In genomic region chr9:105646879-105647594, GRCh38 we compare ENCODE assay signal across 30 cellular contexts. TPM values are rescaled to one million over a fixed set of nuclear protein-coding genes. Genes with fewer than 3 reads are reported as not detected.
DNase-seq lines count a peak whose midpoint lies in the region; ATAC-seq and TF ChIP-seq lines count a peak whose summit lies in the region.
"Had no signal": no experiment of that assay in that cellular context is flagged by ENCODE, and none has a peak within 500 bp of the region (broad histone marks: within the 10 kb centered on the region; RNA-seq: fewer than 3 reads in every experiment).

No MANE protein-coding gene starts in this region.

- no peak overlapping the region for H3K18ac ChIP-seq in H9 (ENCODE audit: insufficient read length, low read depth, low read length)

- WGBS in H9 (ENCODE audit: extremely low coverage, insufficient read length, low lambda C conversion rate): no CpG with 5 or more reads among the region's 7 CpGs
- WGBS in endodermal cell (ENCODE audit: insufficient coverage in 1 of 2, insufficient read length in 1 of 2), 2 experiments: 72 to 94% methylated on average over 2 to 7 of the region's 7 CpGs

- H2AK5ac ChIP-seq in H9 (ENCODE audit: insufficient read length, low read length): no peak overlapping the region

- no peak overlapping the region for H3K4me3 Mint-ChIP-seq in CD8-positive, alpha-beta memory T cell
- H3K4me3 Mint-ChIP-seq in H9 (no peak overlapping the region), endodermal cell (no peak overlapping the region)
- H3K4me3 Mint-ChIP-seq: activated B cell treated with CpG ODN at 0.5 μM for 24 hours; activated naive CD4-positive, alpha-beta T cell treated with anti-CD3 and anti-CD28 coated beads, Interleukin-2, amount 50 U/mL, for 24 hours; activated T-helper 17 cell treated with anti-CD3 and anti-CD28 coated beads, Interleukin-2, amount 50 U/mL, for 72 hours; nephron progenitor cell had no signal

- no peaks in the 10 kb centered on the region for H3K23me2 ChIP-seq in H9 (ENCODE audit: insufficient read length, low read depth, low read length, poor library complexity, severe bottlenecking)

- DNase-seq in CD8-positive, alpha-beta memory T cell: no peak
- DNase-seq in H9 (no peak), NCI-H345 treated with DMSO at 0.1 percent for 48 hours (lab: John Stamatoyannopoulos, UW; ENCODE audit: unreplicated experiment) (peak; percentile 86), endodermal cell (peak; percentile 59), SHP77 (lab: John Stamatoyannopoulos, UW) (no peak), cerebellar cortex (ENCODE audit: low spot score) (no peak)
- DNase-seq: ACHN; activated B cell treated with CpG ODN at 0.5 μM for 24 hours; activated CD4-positive, alpha-beta T cell treated with anti-CD3 and anti-CD28 coated beads, Interleukin-2, amount 50 U/mL, for 4 hours; amygdala; colonic mucosa; foreskin keratinocyte; HCEC 1CT; MV-4-11; NCI-H1694 treated with DMSO at 0.1 percent for 48 hours; NCI-H226; nephron progenitor cell; SHP77 treated with DMSO at 0.1 percent for 48 hours; small intestine; stimulated activated CD4-positive, alpha-beta T cell treated with anti-CD3 and anti-CD28 coated beads, Interleukin-1b, Interleukin-23, amount 100 ng/mL, for 48 hours; T1000 had no signal

- H3K27ac Mint-ChIP-seq in CD8-positive, alpha-beta memory T cell: no peak overlapping the region
- H3K27ac Mint-ChIP-seq in H9 (peak overlapping the region in 1 of 3 experiments; percentile 73; a peak in 3 of 7 replicates), endodermal cell (peak overlapping the region; percentile 20)
- H3K27ac Mint-ChIP-seq: activated B cell treated with CpG ODN at 0.5 μM for 24 hours; activated naive CD4-positive, alpha-beta T cell treated with anti-CD3 and anti-CD28 coated beads, Interleukin-2, amount 50 U/mL, for 24 hours; activated T-helper 17 cell treated with anti-CD3 and anti-CD28 coated beads, Interleukin-2, amount 50 U/mL, for 72 hours; nephron progenitor cell had no signal

- no peak overlapping the region for H4K5ac ChIP-seq in H9 (ENCODE audit: insufficient read length, low read depth, low read length)

- no peak overlapping the region for H3T11ph ChIP-seq in H9 (ENCODE audit: low read length)

- no peak overlapping the region for H2BK15ac ChIP-seq in H9 (ENCODE audit: low read depth, low read length)

- no peaks in the 10 kb centered on the region for H3K79me1 ChIP-seq in H9 (ENCODE audit: insufficient read depth, low read depth, low read length, poor library complexity, severe bottlenecking)

- H2BK5ac ChIP-seq in H9 (ENCODE audit: insufficient read length, low read length): no peak overlapping the region

- 0 out of 2 replicates have a peak overlapping the region, but pooled peaks have one; percentile 32 for H3K14ac ChIP-seq in H9 (ENCODE audit: insufficient read depth, low read length)

- no peaks in the 10 kb centered on the region for H3K9me3 Mint-ChIP-seq in CD8-positive, alpha-beta memory T cell
- H3K9me3 Mint-ChIP-seq in H9 (peaks cover under 1 to 5% of the 10 kb centered on the region in 2 experiments; a peak in 3 of 5 replicates), endodermal cell (peaks cover 5% of the 10 kb centered on the region)
- H3K9me3 Mint-ChIP-seq: activated naive CD4-positive, alpha-beta T cell treated with anti-CD3 and anti-CD28 coated beads, Interleukin-2, amount 50 U/mL, for 24 hours; activated T-helper 17 cell treated with anti-CD3 and anti-CD28 coated beads, Interleukin-2, amount 50 U/mL, for 72 hours had no signal

- no peaks in the 10 kb centered on the region for H4K20me1 ChIP-seq in H9 (ENCODE audit: control insufficient read depth, insufficient read depth, insufficient read length)

- TF ChIP-seq CTCF in H9 (conservative IDR thresholded peaks at IDR 0.05) (no peak), endodermal cell (conservative IDR thresholded peaks at IDR 0.05) (no peak)

- H3K27me3 Mint-ChIP-seq in CD8-positive, alpha-beta memory T cell: peaks cover 0 to 1% of the 10 kb centered on the region in 2 donors
- H3K27me3 Mint-ChIP-seq in H9 (ENCODE audit: low read depth) (0 out of 2 replicates have a peak, but pooled peaks cover 1% of the 10 kb centered on the region), endodermal cell (ENCODE audit: insufficient read depth) (peaks cover 89% of the 10 kb centered on the region)
- H3K27me3 Mint-ChIP-seq: activated B cell treated with CpG ODN at 0.5 μM for 24 hours; activated naive CD4-positive, alpha-beta T cell treated with anti-CD3 and anti-CD28 coated beads, Interleukin-2, amount 50 U/mL, for 24 hours; activated T-helper 17 cell treated with anti-CD3 and anti-CD28 coated beads, Interleukin-2, amount 50 U/mL, for 72 hours had no signal

- peak overlapping the region; percentile 51 for H3K27ac ChIP-seq in CD8-positive, alpha-beta memory T cell (ENCODE audit: low read depth, low read length)
- H3K27ac ChIP-seq in H9 (ENCODE audit: insufficient read length, low read depth, low read length) (no peak overlapping the region), endodermal cell (ENCODE audit: low read depth, low read length) (no peak overlapping the region)
- H3K27ac ChIP-seq: colonic mucosa, esophagus muscularis mucosa, foreskin keratinocyte, KMS-11, parathyroid adenoma, tibial nerve had no signal

- no peak overlapping the region for H2BK120ac ChIP-seq in H9 (ENCODE audit: low read depth, low read length, poor library complexity, severe bottlenecking)

- no peak overlapping the region for H3K4me3 ChIP-seq in CD8-positive, alpha-beta memory T cell (ENCODE audit: low read length)
- no peak overlapping the region for H3K4me3 ChIP-seq in endodermal cell (ENCODE audit: low read length)
- H3K4me3 ChIP-seq: colonic mucosa, esophagus muscularis mucosa, lung, tibial nerve had no signal

- H3K9me3 ChIP-seq in CD8-positive, alpha-beta memory T cell (ENCODE audit: low read length): no peaks in the 10 kb centered on the region
- H3K9me3 ChIP-seq in H9 (ENCODE audit: control insufficient read depth, low read depth, low read length) (no peaks in the 10 kb centered on the region), endodermal cell (ENCODE audit: control insufficient read depth, low read length) (peaks cover 13% of the 10 kb centered on the region)
- H3K9me3 ChIP-seq: colonic mucosa had no signal

- H2BK12ac ChIP-seq in H9 (ENCODE audit: insufficient read length, low read depth, low read length): no peak overlapping the region

- H3K9ac ChIP-seq in H9 (ENCODE audit: extremely low read depth, insufficient read length, low read length): no peak overlapping the region
- no peak overlapping the region for H3K9ac ChIP-seq in endodermal cell (ENCODE audit: extremely low read depth, low read length, poor library complexity, severe bottlenecking)
- H3K9ac ChIP-seq: KMS-11, parathyroid adenoma had no signal

- H2BK20ac ChIP-seq in H9 (ENCODE audit: low read depth, low read length, poor library complexity, severe bottlenecking): no peak overlapping the region

- peaks cover 0 to 5% (median 1%) of the 10 kb centered on the region in 3 donors for H3K36me3 Mint-ChIP-seq in CD8-positive, alpha-beta memory T cell
- H3K36me3 Mint-ChIP-seq in H9 (ENCODE audit: insufficient read depth in 1 of 3, low read depth in 3 of 3): peaks cover 0 to under 1% (median 0%) of the 10 kb centered on the region in 3 experiments; a peak in 1 of 7 replicates
- no peaks in the 10 kb centered on the region for H3K36me3 Mint-ChIP-seq in endodermal cell (ENCODE audit: low read depth)

- H3K56ac ChIP-seq in H9 (ENCODE audit: insufficient read length, low read depth, low read length): no peak overlapping the region

- POLR2A ChIA-PET in CD8-positive, alpha-beta memory T cell (lab: Charles Lee): no interaction called here

- no peaks in the 10 kb centered on the region for H3K79me2 ChIP-seq in H9 (ENCODE audit: insufficient read depth, low read length)
- H3K79me2 ChIP-seq: parathyroid adenoma had no signal

- H3K27me3 ChIP-seq in CD8-positive, alpha-beta memory T cell (ENCODE audit: insufficient read depth, low read length, poor library complexity, severe bottlenecking): no peaks in the 10 kb centered on the region
- no peaks in the 10 kb centered on the region for H3K27me3 ChIP-seq in H9 (ENCODE audit: insufficient read depth, low read length)
- H3K27me3 ChIP-seq in endodermal cell (ENCODE audit: control insufficient read depth, insufficient read depth, low read length, poor library complexity, severe bottlenecking): peaks cover 18% of the 10 kb centered on the region
- H3K27me3 ChIP-seq: colonic mucosa, esophagus muscularis mucosa, foreskin keratinocyte, tibial nerve had no signal

- H4K8ac ChIP-seq in H9 (replicated peaks; ENCODE audit: insufficient read length, low read depth, low read length): no peak overlapping the region

- no peak overlapping the region for H4K91ac ChIP-seq in H9 (ENCODE audit: insufficient read length, low read depth, low read length)

- no peaks in the 10 kb centered on the region for H3K4me1 Mint-ChIP-seq in CD8-positive, alpha-beta memory T cell
- H3K4me1 Mint-ChIP-seq in H9: peaks cover 40 to 50% of the 10 kb centered on the region in 2 experiments
- peaks cover 40% of the 10 kb centered on the region for H3K4me1 Mint-ChIP-seq in endodermal cell
- H3K4me1 Mint-ChIP-seq: activated B cell treated with CpG ODN at 0.5 μM for 24 hours; activated naive CD4-positive, alpha-beta T cell treated with anti-CD3 and anti-CD28 coated beads, Interleukin-2, amount 50 U/mL, for 24 hours; activated T-helper 17 cell treated with anti-CD3 and anti-CD28 coated beads, Interleukin-2, amount 50 U/mL, for 72 hours had no signal

- H2AFZ ChIP-seq in H9 (ENCODE audit: low read length): no peak overlapping the region
- H2AFZ ChIP-seq: parathyroid adenoma had no signal

- no peaks in the 10 kb centered on the region for H3K36me3 ChIP-seq in CD8-positive, alpha-beta memory T cell (ENCODE audit: insufficient read depth, low read length)
- no peaks in the 10 kb centered on the region for H3K36me3 ChIP-seq in endodermal cell (ENCODE audit: control insufficient read depth, insufficient read depth, low read length)
- H3K36me3 ChIP-seq: colonic mucosa, esophagus muscularis mucosa had no signal

- H3K4me2 ChIP-seq in H9 (ENCODE audit: insufficient read depth, insufficient read length, low read length): no peak overlapping the region
- H3K4me2 ChIP-seq: KMS-11 had no signal

- no peaks in the 10 kb centered on the region for H3K4me1 ChIP-seq in CD8-positive, alpha-beta memory T cell (ENCODE audit: insufficient read depth, low read length)
- H3K4me1 ChIP-seq in H9 (ENCODE audit: insufficient read depth, low read length) (no peaks in the 10 kb centered on the region), endodermal cell (ENCODE audit: control insufficient read depth, insufficient read depth, low read length) (peaks cover 24% of the 10 kb centered on the region)
- H3K4me1 ChIP-seq: colonic mucosa, esophagus muscularis mucosa, foreskin keratinocyte, parathyroid adenoma, tibial nerve had no signal

- CTCF ChIA-PET in CD8-positive, alpha-beta memory T cell (lab: Charles Lee): interaction anchor here (1.2 kb wide), 1 partner anchor 9 kb away, joined by 4 read pairs; no protein-coding TSS in a partner anchor

- no peak overlapping the region for H3K4ac ChIP-seq in H9 (ENCODE audit: low read depth, low read length)

- H3K23ac ChIP-seq in H9 (ENCODE audit: insufficient read length, low read depth, low read length): no peak overlapping the region

- no peak for ATAC-seq in HG02759 (IDR thresholded peaks at IDR 0.05; ENCODE audit: unreplicated experiment)
- ATAC-seq: activated T-helper 17 cell treated with anti-CD3 and anti-CD28 coated beads, Interleukin-2, amount 50 U/mL, for 72 hours had no signal

RNA-seq across cellular contexts. Expression of gene TAL2, which starts 15.2 kb away (rescaled TPM):
- under 1 TPM in 1 of 2 experiments, not detected in 1; 0.51 TPM for total RNA-seq in CD8-positive, alpha-beta memory T cell
- polyA plus RNA-seq in CD8-positive, alpha-beta memory T cell: not detected
- total RNA-seq in H9 (2021): 0.50 and 1.1 TPM in 2 replicates
- 1 to 10 TPM; 4.1 to 7.0 TPM for total RNA-seq in endodermal cell
- polyA plus RNA-seq in endodermal cell (2013, experiment 1 of 2): 4.0 TPM
- polyA plus RNA-seq in endodermal cell (2013, experiment 2 of 2): 2.7 TPM
- total RNA-seq: activated T-helper 17 cell treated with anti-CD3 and anti-CD28 coated beads, Interleukin-2, amount 50 U/mL, for 72 hours; bronchial epithelial cell; colonic mucosa; esophagus muscularis mucosa; foreskin keratinocyte; lung had no signal
- polyA plus RNA-seq: foreskin keratinocyte had no signal

RNA-seq across cellular contexts. Expression of gene TMEM38B, which starts 47.3 kb away (rescaled TPM):
- 10 to 100 TPM; 16.1 to 19.2 TPM for total RNA-seq in CD8-positive, alpha-beta memory T cell
- 18.5 TPM for polyA plus RNA-seq in CD8-positive, alpha-beta memory T cell
- total RNA-seq in H9 (2021) (14.5 and 17.1 TPM in 2 replicates), endodermal cell (10 to 100 TPM; 24.7 to 48.0 TPM)
- polyA plus RNA-seq in endodermal cell (2013, experiment 1 of 2): 19.8 TPM
- 18.8 TPM for polyA plus RNA-seq in endodermal cell (2013, experiment 2 of 2)

Comparison
In these comparisons a context has a peak if more than half of its experiments do, and no peak if none do; other contexts are left out.
1. DNase-seq: peak in NCI-H345 treated with DMSO at 0.1 percent for 48 hours (single experiment) and endodermal cell (single experiment); none in CD8-positive, alpha-beta memory T cell (0 of 5), H9 (single experiment), SHP77 (0 of 2) and cerebellar cortex (single experiment).